In genomic region chr2:48107326-48107925, GRCh38 we compare ENCODE assay signal across 10 cellular contexts.
DNase-seq lines count a peak whose midpoint lies in the region; ATAC-seq, FAIRE-seq and TF ChIP-seq lines count a peak whose summit lies in the region.
"Had no signal": no experiment of that assay in that cellular context is flagged by ENCODE, and none has a peak within 500 bp of the region (broad histone marks: within the 10 kb centered on the region; RNA-seq: fewer than 3 reads in every experiment).

No MANE protein-coding gene starts in this region.

- WGBS in SK-N-SH (ENCODE audit: low lambda C conversion rate) = 74% methylated on average over 9 of the region's 9 CpGs
- 66 to 68% (median 68%) methylated on average over 9 of the region's 9 CpGs for WGBS in small intestine, 3 donors

- no peak for TF ChIP-seq RAD21 in SK-N-SH (IDR thresholded peaks at IDR 0.05; ENCODE audit: low read length)

- intact Hi-C loops in activated T-helper 1 cell treated with anti-CD3 and anti-CD28 coated beads, Interleukin-12 subunit alpha, Interleukin-12 subunit beta, Interleukin-2, Interleukin-4 antibody, amounts not matched to agents 30 ng/mL and 10 ng/mL and 1 ng/mL, durations not matched to agents 14 hours and 24 hours and 36 hours (cut with micrococcal nuclease) = no loop called here

- no peaks in the 10 kb centered on the region for H3K36me3 Mint-ChIP-seq in activated T-helper 1 cell treated with anti-CD3 and anti-CD28 coated beads, Interleukin-12 subunit alpha, Interleukin-12 subunit beta, Interleukin-2, Interleukin-4 antibody, amounts not matched to agents 30 ng/mL and 10 ng/mL and 1 ng/mL, durations not matched to agents 14 hours and 24 hours and 36 hours (ENCODE audit: low read depth)
- H3K36me3 Mint-ChIP-seq: CD4-positive, CD25-positive, alpha-beta regulatory T cell had no signal

- H3K4me3 ChIP-seq in SK-N-SH (ENCODE audit: low read depth in 2 of 2, low read length in 1 of 2) = 0 out of 4 replicates have a peak overlapping the region, but pooled peaks of 1 of the 2 experiments have one; percentile 32
- no peak overlapping the region for H3K4me3 ChIP-seq in thoracic aorta
- no peak overlapping the region for H3K4me3 ChIP-seq in small intestine (ENCODE audit: low read depth in 1 of 2, low read length in 2 of 2)

- H3K79me2 ChIP-seq in SK-N-SH (ENCODE audit: insufficient read depth) = no peaks in the 10 kb centered on the region

- peak overlapping the region; percentile 40 for H3K9ac ChIP-seq in SK-N-SH

- H3K4me1 Mint-ChIP-seq in activated T-helper 1 cell treated with anti-CD3 and anti-CD28 coated beads, Interleukin-12 subunit alpha, Interleukin-12 subunit beta, Interleukin-2, Interleukin-4 antibody, amounts not matched to agents 30 ng/mL and 10 ng/mL and 1 ng/mL, durations not matched to agents 14 hours and 24 hours and 36 hours (ENCODE audit: low read depth) = peaks cover 33% of the 10 kb centered on the region

- H3K4me2 ChIP-seq in SK-N-SH = peak overlapping the region; percentile 71

- H3K27me3 ChIP-seq in SK-N-SH (ENCODE audit: insufficient read depth) = no peaks in the 10 kb centered on the region
- no peaks in the 10 kb centered on the region for H3K27me3 ChIP-seq in thoracic aorta (replicated peaks; ENCODE audit: insufficient read depth)
- H3K27me3 ChIP-seq in small intestine (ENCODE audit: control insufficient read depth in 2 of 2, insufficient read depth in 2 of 2, low read length in 2 of 2) = no peaks in the 10 kb centered on the region
- H3K27me3 ChIP-seq: neutrophil had no signal

- no peak for TF ChIP-seq EP300 in SK-N-SH (IDR thresholded peaks at IDR 0.05; ENCODE audit: borderline replicate concordance in 1 of 2, low read depth in 1 of 2, low read length in 1 of 2)

- CTCF ChIA-PET in SK-N-SH (lab: Yijun Ruan, JAX) = interaction anchor here (0.7 to 4.3 kb wide), 30 partner anchors 10 to 670 kb away, joined by 3 to 64 read pairs (median 6); partner anchors contain the start of genes FBXO11 and MSH6

- POLR2A ChIA-PET in SK-N-SH (lab: Yijun Ruan, JAX) = no interaction called here

- no peak overlapping the region for H3K27ac Mint-ChIP-seq in activated T-helper 1 cell treated with anti-CD3 and anti-CD28 coated beads, Interleukin-12 subunit alpha, Interleukin-12 subunit beta, Interleukin-2, Interleukin-4 antibody, amounts not matched to agents 30 ng/mL and 10 ng/mL and 1 ng/mL, durations not matched to agents 14 hours and 24 hours and 36 hours

- TF ChIP-seq CTCF in SK-N-SH (IDR thresholded peaks at IDR 0.05) = peak; percentile 22; the same call in 1 of the 2 replicates
- no peak for TF ChIP-seq CTCF in thoracic aorta (IDR thresholded peaks at IDR 0.05)

- peaks cover 2% of the 10 kb centered on the region for H3K27me3 Mint-ChIP-seq in activated T-helper 1 cell treated with anti-CD3 and anti-CD28 coated beads, Interleukin-12 subunit alpha, Interleukin-12 subunit beta, Interleukin-2, Interleukin-4 antibody, amounts not matched to agents 30 ng/mL and 10 ng/mL and 1 ng/mL, durations not matched to agents 14 hours and 24 hours and 36 hours (ENCODE audit: insufficient read depth)

- no peaks in the 10 kb centered on the region for H3K9me3 ChIP-seq in SK-N-SH
- H3K9me3 ChIP-seq in thoracic aorta = no peaks in the 10 kb centered on the region
- H3K9me3 ChIP-seq in small intestine (ENCODE audit: control insufficient read depth, low read depth) = no peaks in the 10 kb centered on the region
- H3K9me3 ChIP-seq: neutrophil had no signal

- ATAC-seq in SK-N-SH treated with all-trans-retinoic acid at 6 μM for 48 hours (no peak), thoracic aorta (ENCODE audit: insufficient number of reproducible peaks, low FRiP score, low read depth) (no peak)

- H3K36me3 ChIP-seq in SK-N-SH (replicated peaks in 1 of 2; ENCODE audit: control insufficient read depth in 1 of 2, insufficient read depth in 2 of 2, low read length in 1 of 2) (no peaks in the 10 kb centered on the region), thoracic aorta (no peaks in the 10 kb centered on the region), small intestine (ENCODE audit: control insufficient read depth in 2 of 2, insufficient read depth in 2 of 2, low read length in 2 of 2) (no peaks in the 10 kb centered on the region)
- H3K36me3 ChIP-seq: neutrophil had no signal

- no peaks in the 10 kb centered on the region for H4K20me1 ChIP-seq in SK-N-SH (ENCODE audit: insufficient read depth)

- H3K9me3 Mint-ChIP-seq in activated T-helper 1 cell treated with anti-CD3 and anti-CD28 coated beads, Interleukin-12 subunit alpha, Interleukin-12 subunit beta, Interleukin-2, Interleukin-4 antibody, amounts not matched to agents 30 ng/mL and 10 ng/mL and 1 ng/mL, durations not matched to agents 14 hours and 24 hours and 36 hours = no peaks in the 10 kb centered on the region
- H3K9me3 Mint-ChIP-seq: CD4-positive, CD25-positive, alpha-beta regulatory T cell had no signal

- no peaks in the 10 kb centered on the region for H3K9me2 ChIP-seq in SK-N-SH

- H3K4me3 Mint-ChIP-seq in activated T-helper 1 cell treated with anti-CD3 and anti-CD28 coated beads, Interleukin-12 subunit alpha, Interleukin-12 subunit beta, Interleukin-2, Interleukin-4 antibody, amounts not matched to agents 30 ng/mL and 10 ng/mL and 1 ng/mL, durations not matched to agents 14 hours and 24 hours and 36 hours = no peak overlapping the region

- H3K27ac ChIP-seq in SK-N-SH (ENCODE audit: low read depth in 2 of 2, low read length in 1 of 2) (peak overlapping the region; percentile 71 to 96), thoracic aorta (peak overlapping the region; percentile 15 to 56), small intestine (ENCODE audit: low read depth in 1 of 2, low read length in 1 of 2) (peak overlapping the region in 1 of 2 donors; percentile 76)
- H3K27ac ChIP-seq: neutrophil had no signal

- H3K4me1 ChIP-seq in SK-N-SH (ENCODE audit: control insufficient read depth in 1 of 2, insufficient read depth in 2 of 2, low read depth in 1 of 2, low read length in 1 of 2) (peaks cover 18 to 24% of the 10 kb centered on the region in 2 experiments), thoracic aorta (ENCODE audit: control insufficient read depth in 1 of 2, low read depth in 2 of 2) (peaks cover 7 to 17% of the 10 kb centered on the region in 2 donors), small intestine (ENCODE audit: control insufficient read depth in 2 of 2, insufficient read depth in 1 of 2, low read depth in 1 of 2, low read length in 1 of 2) (peaks cover 0 to 2% of the 10 kb centered on the region in 2 donors)

- no peak for DNase-seq in SK-N-SH
- peak; percentile 26 for DNase-seq in SK-N-DZ (ENCODE audit: low spot score)
- DNase-seq in fibroblast of the conjunctiva (ENCODE audit: low read depth) = peak; percentile 39
- DNase-seq in thoracic aorta (ENCODE audit: low spot score) = no peak
- no peak for DNase-seq in small intestine
- DNase-seq in GOT3 (lab: John Stamatoyannopoulos, UW) = no peak
- DNase-seq in activated T-helper 1 cell treated with anti-CD3 and anti-CD28 coated beads, Interleukin-12 subunit alpha, Interleukin-12 subunit beta, Interleukin-2, Interleukin-4 antibody, amounts not matched to agents 30 ng/mL and 10 ng/mL and 1 ng/mL, durations not matched to agents 14 hours and 24 hours and 36 hours (ENCODE audit: low spot score) = no peak
- DNase-seq: CD4-positive, CD25-positive, alpha-beta regulatory T cell had no signal

- FAIRE-seq in small intestine (lab: Jason Lieb, UNC) = no peak

- peaks cover 12% of the 10 kb centered on the region for H3F3A ChIP-seq in SK-N-SH (replicated peaks; ENCODE audit: insufficient read depth)

- peak overlapping the region; percentile 72; the same call in 1 of the 2 replicates for H2AFZ ChIP-seq in SK-N-SH (ENCODE audit: low read depth)

TF ChIP-seq in SK-N-SH, 30 proteins besides CTCF, POLR2A, EP300 and RAD21:
- TF ChIP-seq FOSL2 (IDR thresholded peaks at IDR 0.05; ENCODE audit: borderline replicate concordance, low read depth) (peak; percentile 45; the same call in 1 of the 2 replicates), TAF1 (IDR thresholded peaks at IDR 0.05; ENCODE audit: borderline replicate concordance, low read depth, low read length) (no peak)

TF ChIP-seq in SK-N-SH treated with all-trans-retinoic acid at 6 μM for 48 hours, 23 proteins besides CTCF, POLR2A, EP300 and RAD21:
- TF ChIP-seq POU6F1 (CRISPR knock-in tag; IDR thresholded peaks at IDR 0.05; ENCODE audit: borderline replicate concordance, low read depth) (no peak), PPARA (CRISPR knock-in tag; IDR thresholded peaks at IDR 0.05; ENCODE audit: borderline replicate concordance) (no peak)
TF ChIP-seq in SK-N-SH treated with all-trans-retinoic acid at 6 μM for 48 hours: peak in this region for 0.

Comparison
In these comparisons a context has a peak if more than half of its experiments do, and no peak if none do; other contexts are left out.
1. DNase-seq: peak in SK-N-DZ (single experiment) and fibroblast of the conjunctiva (single experiment); none in SK-N-SH (single experiment), thoracic aorta (single experiment), small intestine (single experiment), GOT3 (single experiment) and activated T-helper 1 cell treated with anti-CD3 and anti-CD28 coated beads, Interleukin-12 subunit alpha, Interleukin-12 subunit beta, Interleukin-2, Interleukin-4 antibody, amounts not matched to agents 30 ng/mL and 10 ng/mL and 1 ng/mL, durations not matched to agents 14 hours and 24 hours and 36 hours (single experiment).